ENCODE assay signal across 26 cellular contexts in genomic region chr2:9965119-9965822, GRCh38. TPM values are rescaled to one million over a fixed set of nuclear protein-coding genes. Genes with fewer than 3 reads are reported as not detected.
DNase-seq lines count a peak whose midpoint lies in the region; ATAC-seq and TF ChIP-seq lines count a peak whose summit lies in the region.
"Had no signal": no experiment of that assay in that cellular context is flagged by ENCODE, and none has a peak within 500 bp of the region (broad histone marks: within the 10 kb centered on the region; RNA-seq: fewer than 3 reads in every experiment).

No MANE protein-coding gene starts in this region.

- POLR2A ChIA-PET in activated CD4-positive, alpha-beta memory T cell treated with anti-CD3 and anti-CD28 coated beads, Interleukin-2, amount 10 ng/mL, durations not matched to agents 7 days and 5 days (lab: Charles Lee), result interaction anchor here (0.7 kb wide), 1 partner anchor 122 kb away, joined by 3 read pairs; the partner anchor contains the start of gene TAF1B

- H3K4me1 Mint-ChIP-seq in activated naive CD4-positive, alpha-beta T cell treated with anti-CD3 and anti-CD28 coated beads for 36 hours (ENCODE audit: low read depth), result peaks cover 12% of the 10 kb centered on the region
- H3K4me1 Mint-ChIP-seq in activated CD4-positive, alpha-beta memory T cell treated with anti-CD3 and anti-CD28 coated beads, Interleukin-2, amount 10 ng/mL, durations not matched to agents 7 days and 5 days, result peaks cover 36% of the 10 kb centered on the region
- peaks cover 10 to 28% of the 10 kb centered on the region in 2 donors for H3K4me1 Mint-ChIP-seq in stimulated activated naive B cell treated with anti-CD40 and anti-IgM and Interleukin-4, amounts not matched to agents 10 μg/mL and 1 μg/mL and 100 μg/mL, for 72 hours

- H3K36me3 Mint-ChIP-seq in activated naive CD4-positive, alpha-beta T cell treated with anti-CD3 and anti-CD28 coated beads for 36 hours (ENCODE audit: low read depth), result no peaks in the 10 kb centered on the region
- peaks cover 7% of the 10 kb centered on the region for H3K36me3 Mint-ChIP-seq in activated CD4-positive, alpha-beta memory T cell treated with anti-CD3 and anti-CD28 coated beads, Interleukin-2, amount 10 ng/mL, durations not matched to agents 7 days and 5 days (ENCODE audit: low read depth)
- no peaks in the 10 kb centered on the region for H3K36me3 Mint-ChIP-seq in stimulated activated naive B cell treated with anti-CD40 and anti-IgM and Interleukin-4, amounts not matched to agents 10 μg/mL and 1 μg/mL and 100 μg/mL, for 72 hours

- H3K27ac Mint-ChIP-seq in activated naive CD4-positive, alpha-beta T cell treated with anti-CD3 and anti-CD28 coated beads for 36 hours, result peak overlapping the region; percentile 10
- peak overlapping the region; percentile 83 for H3K27ac Mint-ChIP-seq in activated CD4-positive, alpha-beta memory T cell treated with anti-CD3 and anti-CD28 coated beads, Interleukin-2, amount 10 ng/mL, durations not matched to agents 7 days and 5 days
- H3K27ac Mint-ChIP-seq in stimulated activated naive B cell treated with anti-CD40 and anti-IgM and Interleukin-4, amounts not matched to agents 10 μg/mL and 1 μg/mL and 100 μg/mL, for 72 hours, result no peak overlapping the region
- H3K27ac Mint-ChIP-seq: progenitor cell of endocrine pancreas had no signal

- peak; percentile 15 for DNase-seq in activated naive CD4-positive, alpha-beta T cell treated with anti-CD3 and anti-CD28 coated beads for 36 hours
- DNase-seq in activated naive CD4-positive, alpha-beta T cell treated with Interleukin-2 at 50 U/mL for 16 hours, result no peak
- DNase-seq in activated CD4-positive, alpha-beta memory T cell treated with anti-CD3 and anti-CD28 coated beads, Interleukin-2, amount 10 ng/mL, durations not matched to agents 7 days and 5 days, result no peak
- DNase-seq in stimulated activated naive B cell treated with anti-CD40 and anti-IgM and Interleukin-4, amounts not matched to agents 10 μg/mL and 1 μg/mL and 100 μg/mL, for 72 hours, result no peak
- DNase-seq in dermis blood vessel endothelial cell, result no peak
- DNase-seq in foreskin keratinocyte, result no peak
- DNase-seq: cerebellar nuclear complex; dorsolateral prefrontal cortex; HCEC 1CT; hypothalamus; left lung; mesenchymal stem cell; MG63; NCI-H1417; NCI-H2081; NCI-H2227 treated with DMSO at 0.1 percent for 48 hours; NCI-H526 treated with DMSO at 0.1 percent for 48 hours; Peyer's patch; sigmoid colon; SJCRH30; stimulated activated CD4-positive, alpha-beta T cell treated with anti-CD3 and anti-CD28 coated beads, Interleukin-4, amount 100 ng/mL, for 24 hours had no signal

- H3K9me3 Mint-ChIP-seq in activated naive CD4-positive, alpha-beta T cell treated with anti-CD3 and anti-CD28 coated beads for 36 hours, result no peaks in the 10 kb centered on the region
- no peaks in the 10 kb centered on the region for H3K9me3 Mint-ChIP-seq in activated CD4-positive, alpha-beta memory T cell treated with anti-CD3 and anti-CD28 coated beads, Interleukin-2, amount 10 ng/mL, durations not matched to agents 7 days and 5 days
- no peaks in the 10 kb centered on the region for H3K9me3 Mint-ChIP-seq in stimulated activated naive B cell treated with anti-CD40 and anti-IgM and Interleukin-4, amounts not matched to agents 10 μg/mL and 1 μg/mL and 100 μg/mL, for 72 hours

- peak overlapping the region; percentile 55 for H3K4me3 Mint-ChIP-seq in activated naive CD4-positive, alpha-beta T cell treated with anti-CD3 and anti-CD28 coated beads for 36 hours
- peak overlapping the region; percentile 15 for H3K4me3 Mint-ChIP-seq in activated CD4-positive, alpha-beta memory T cell treated with anti-CD3 and anti-CD28 coated beads, Interleukin-2, amount 10 ng/mL, durations not matched to agents 7 days and 5 days
- no peak overlapping the region for H3K4me3 Mint-ChIP-seq in stimulated activated naive B cell treated with anti-CD40 and anti-IgM and Interleukin-4, amounts not matched to agents 10 μg/mL and 1 μg/mL and 100 μg/mL, for 72 hours

- no peaks in the 10 kb centered on the region for H3K4me1 ChIP-seq in foreskin keratinocyte
- H3K4me1 ChIP-seq: Peyer's patch had no signal

- no peaks in the 10 kb centered on the region for H3K27me3 Mint-ChIP-seq in activated naive CD4-positive, alpha-beta T cell treated with anti-CD3 and anti-CD28 coated beads for 36 hours (ENCODE audit: low read depth)
- H3K27me3 Mint-ChIP-seq in activated CD4-positive, alpha-beta memory T cell treated with anti-CD3 and anti-CD28 coated beads, Interleukin-2, amount 10 ng/mL, durations not matched to agents 7 days and 5 days, result peaks cover 1% of the 10 kb centered on the region
- H3K27me3 Mint-ChIP-seq in stimulated activated naive B cell treated with anti-CD40 and anti-IgM and Interleukin-4, amounts not matched to agents 10 μg/mL and 1 μg/mL and 100 μg/mL, for 72 hours, result peaks cover 4 to 5% of the 10 kb centered on the region in 2 donors
- H3K27me3 Mint-ChIP-seq: progenitor cell of endocrine pancreas had no signal

- no peaks in the 10 kb centered on the region for H3K27me3 ChIP-seq in foreskin keratinocyte
- H3K27me3 ChIP-seq: dorsolateral prefrontal cortex, MG63, Peyer's patch, sigmoid colon, SJCRH30 had no signal

- no peak for TF ChIP-seq CTCF in foreskin keratinocyte (conservative IDR thresholded peaks at IDR 0.05)

- CTCF ChIA-PET in activated naive CD4-positive, alpha-beta T cell treated with anti-CD3 and anti-CD28 coated beads for 36 hours (lab: Charles Lee), result interaction anchor here (0.7 kb wide), 1 partner anchor 9 kb away, joined by 3 read pairs; no protein-coding TSS in a partner anchor
- CTCF ChIA-PET in activated CD4-positive, alpha-beta memory T cell treated with anti-CD3 and anti-CD28 coated beads, Interleukin-2, amount 10 ng/mL, durations not matched to agents 7 days and 5 days (lab: Charles Lee), result interaction anchor here (1.1 to 4.7 kb wide), 3 partner anchors 19 to 443 kb away, joined by 3 to 28 read pairs (median 6); no protein-coding TSS in a partner anchor

- ATAC-seq in HG02870 (IDR thresholded peaks at IDR 0.05; ENCODE audit: unreplicated experiment) (peak; percentile 43), GM21360 (IDR thresholded peaks at IDR 0.05; ENCODE audit: unreplicated experiment) (no peak), foreskin keratinocyte (no peak)
- ATAC-seq in stimulated activated naive B cell treated with anti-CD40 and anti-IgM and Interleukin-4, amounts not matched to agents 10 μg/mL and 1 μg/mL and 100 μg/mL, for 72 hours (replicated peaks), result peak; percentile 58 to 63
- ATAC-seq: K562, left lung had no signal

- intact Hi-C loops in activated naive CD4-positive, alpha-beta T cell treated with anti-CD3 and anti-CD28 coated beads for 36 hours (cut with micrococcal nuclease), result no loop called here

- no peak overlapping the region for H3K27ac ChIP-seq in foreskin keratinocyte
- H3K27ac ChIP-seq: dorsolateral prefrontal cortex, left lung, Peyer's patch, sigmoid colon, SJCRH30, thoracic aorta had no signal

RNA-seq across cellular contexts. Expression of gene GRHL1, which starts 13.8 kb away (rescaled TPM):
- total RNA-seq in activated naive CD4-positive, alpha-beta T cell treated with anti-CD3 and anti-CD28 coated beads for 36 hours, result under 1 TPM; 0.69 to 0.79 TPM
- total RNA-seq in activated CD4-positive, alpha-beta memory T cell treated with anti-CD3 and anti-CD28 coated beads, Interleukin-2, amount 10 ng/mL, durations not matched to agents 7 days and 5 days, result 1 to 10 TPM; 1.2 to 2.0 TPM
- 0.37 and 0.85 TPM in 2 replicates for total RNA-seq in dermis blood vessel endothelial cell
- 0.92 and 1.2 TPM in 2 replicates for total RNA-seq in foreskin keratinocyte
- 0.35 and 0.41 TPM in 2 replicates for polyA plus RNA-seq in foreskin keratinocyte

Comparison
In these comparisons a context has a peak if more than half of its experiments do, and no peak if none do; other contexts are left out.
1. H3K4me3 Mint-ChIP-seq: peak in activated naive CD4-positive, alpha-beta T cell treated with anti-CD3 and anti-CD28 coated beads for 36 hours (single experiment) and activated CD4-positive, alpha-beta memory T cell treated with anti-CD3 and anti-CD28 coated beads, Interleukin-2, amount 10 ng/mL, durations not matched to agents 7 days and 5 days (single experiment); none in stimulated activated naive B cell treated with anti-CD40 and anti-IgM and Interleukin-4, amounts not matched to agents 10 μg/mL and 1 μg/mL and 100 μg/mL, for 72 hours (0 of 2).
2. ATAC-seq: peak in HG02870 (single experiment) and stimulated activated naive B cell treated with anti-CD40 and anti-IgM and Interleukin-4, amounts not matched to agents 10 μg/mL and 1 μg/mL and 100 μg/mL, for 72 hours (2 of 2); none in GM21360 (single experiment) and foreskin keratinocyte (single experiment).